In the genomic region with DNA sequence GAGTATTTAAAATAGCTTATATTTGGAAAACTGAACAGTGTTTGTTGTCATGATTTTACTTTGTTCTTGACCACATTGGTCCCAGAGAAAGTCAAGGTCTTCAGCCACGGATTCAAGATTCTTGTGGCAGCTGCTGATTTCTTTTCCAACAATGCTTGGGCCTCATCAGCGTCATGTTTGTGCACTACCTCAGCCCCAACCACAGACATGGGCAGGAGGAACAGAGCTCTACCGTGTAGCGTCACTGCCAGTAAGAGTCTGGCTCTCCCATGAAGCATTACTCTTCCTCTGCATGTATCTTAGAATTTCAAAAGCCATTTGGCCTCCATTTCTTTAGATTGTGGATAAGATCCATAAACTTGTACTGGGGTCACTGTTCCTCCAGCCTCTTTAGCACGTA, we compare ENCODE assay signal across 6 cellular contexts. TPM values are rescaled to one million over a fixed set of nuclear protein-coding genes. Genes with fewer than 3 reads are reported as not detected.
"Had no signal": no experiment of that assay in that cellular context is flagged by ENCODE, and none has a peak within 500 bp of the region (broad histone marks: within the 10 kb centered on the region; RNA-seq: fewer than 3 reads in every experiment).

No MANE protein-coding gene starts in this region.

RNA-seq across cellular contexts. Expression of gene PRDM7, which starts 23.1 kb away (rescaled TPM):
- total RNA-seq: HepG2, HT1080, IMR-90, OCI-LY7, PC-3 had no signal
- polyA plus RNA-seq: HepG2, IMR-90, SK-N-SH had no signal
